In the genomic region with DNA sequence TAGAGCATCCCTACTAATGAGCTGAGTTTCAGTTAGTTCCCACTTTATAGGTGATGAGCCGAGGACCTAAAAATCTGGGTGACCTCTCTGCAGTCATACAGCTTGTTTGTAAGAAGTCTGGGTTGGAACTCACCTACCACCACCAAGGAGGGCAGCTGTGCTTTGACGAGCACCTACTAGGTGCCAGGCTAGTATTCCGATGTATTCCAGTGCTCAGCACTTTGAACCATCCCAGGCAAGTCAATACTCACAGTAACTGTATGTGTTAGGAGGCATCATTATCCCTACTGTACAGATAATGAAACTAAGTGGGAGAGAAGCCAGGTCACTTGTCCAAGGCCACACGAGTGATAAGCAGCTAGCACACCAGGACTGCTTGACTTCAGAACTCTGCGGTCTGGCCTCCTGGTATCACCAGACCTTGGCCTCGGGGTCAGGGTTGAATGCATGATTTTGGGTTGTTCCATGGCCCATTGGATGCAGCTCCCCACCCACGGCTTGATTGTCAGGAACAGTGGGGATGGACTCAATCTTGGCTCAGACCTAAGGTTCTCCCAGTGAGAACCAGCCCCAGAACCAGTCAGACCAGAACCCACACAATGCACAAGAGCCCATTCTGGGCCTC, we compare ENCODE assay signal across 1 cellular context.
TF ChIP-seq lines count a peak whose summit lies in the region.

No MANE protein-coding gene starts in this region.

TF ChIP-seq in HepG2, 621 proteins besides CTCF, POLR2A, EP300 and RAD21 (continued from another document and continues in another):
- TF ChIP-seq ZBTB34 (CRISPR knock-in tag; IDR thresholded peaks at IDR 0.05) (0 out of 2 replicates have a peak, but pooled peaks have one; percentile 28), ZNF644 (CRISPR knock-in tag; IDR thresholded peaks at IDR 0.05; ENCODE audit: low read depth) (peak; percentile 72; the same call in 1 of the 2 replicates), ZNF615 (CRISPR knock-in tag; IDR thresholded peaks at IDR 0.05; ENCODE audit: borderline replicate concordance) (no peak), ZNF629 (CRISPR knock-in tag; conservative IDR thresholded peaks at IDR 0.05) (no peak), HOXA5 (CRISPR knock-in tag; IDR thresholded peaks at IDR 0.05) (peak; percentile 48; the same call in 1 of the 2 replicates), SIX4 (CRISPR knock-in tag; IDR thresholded peaks at IDR 0.05) (peak; percentile 79), KDM1A (CRISPR knock-in tag; IDR thresholded peaks at IDR 0.05) (peak; percentile 61), ZNF607 (CRISPR knock-in tag; IDR thresholded peaks at IDR 0.05; ENCODE audit: borderline replicate concordance) (no peak), SP1 (IDR thresholded peaks at IDR 0.05) (no peak), SP1 (CRISPR knock-in tag; IDR thresholded peaks at IDR 0.05) (no peak), DPF2 (CRISPR knock-in tag; IDR thresholded peaks at IDR 0.05; ENCODE audit: borderline replicate concordance, low read depth) (peak; percentile 78), ZNF136 (CRISPR knock-in tag; IDR thresholded peaks at IDR 0.05; ENCODE audit: low read depth) (no peak), NR2F2 (IDR thresholded peaks at IDR 0.05; ENCODE audit: borderline replicate concordance, low read depth) (peak; percentile 94), ZNF891 (CRISPR knock-in tag; IDR thresholded peaks at IDR 0.05) (no peak), ZNF614 (CRISPR knock-in tag; IDR thresholded peaks at IDR 0.05; ENCODE audit: borderline replicate concordance) (peak; percentile 86), RBFOX2 (IDR thresholded peaks at IDR 0.05; ENCODE audit: low read depth, low read length) (no peak), TRIM24 (CRISPR knock-in tag; IDR thresholded peaks at IDR 0.05) (0 out of 2 replicates have a peak, but pooled peaks have one; percentile 54), MAZ (IDR thresholded peaks at IDR 0.05; ENCODE audit: borderline replicate concordance, low read depth, low read length) (no peak), MAZ (CRISPR knock-in tag; IDR thresholded peaks at IDR 0.05; ENCODE audit: low read depth) (peak; percentile 69; the same call in 1 of the 2 replicates), RNF2 (conservative IDR thresholded peaks at IDR 0.05; ENCODE audit: low read depth) (no peak), SP5 (CRISPR knock-in tag; IDR thresholded peaks at IDR 0.05; ENCODE audit: borderline replicate concordance, low read depth) (peak; percentile 59), ZBTB1 (CRISPR knock-in tag; IDR thresholded peaks at IDR 0.05; ENCODE audit: borderline replicate concordance) (no peak), NFIC (IDR thresholded peaks at IDR 0.05; ENCODE audit: low read length) (peak; percentile 55; the same call in 1 of the 2 replicates), KLF12 (CRISPR knock-in tag; IDR thresholded peaks at IDR 0.05; ENCODE audit: borderline replicate concordance) (no peak), BCL6 (CRISPR knock-in tag; IDR thresholded peaks at IDR 0.05) (peak; percentile 77), PHF20 (CRISPR knock-in tag; IDR thresholded peaks at IDR 0.05) (no peak), ZNF710 (CRISPR knock-in tag; IDR thresholded peaks at IDR 0.05; ENCODE audit: borderline replicate concordance) (peak; percentile 45; the same call in 1 of the 2 replicates), GLI4 (CRISPR knock-in tag; IDR thresholded peaks at IDR 0.05; ENCODE audit: borderline replicate concordance) (peak; percentile 77; the same call in 1 of the 2 replicates), POGZ (CRISPR knock-in tag; IDR thresholded peaks at IDR 0.05) (peak; percentile 82), ZNF720 (CRISPR knock-in tag; IDR thresholded peaks at IDR 0.05) (no peak), CREM (IDR thresholded peaks at IDR 0.05) (peak; percentile 48; the same call in 1 of the 2 replicates), CREM (CRISPR knock-in tag; IDR thresholded peaks at IDR 0.05) (no peak), ZBTB7B (CRISPR knock-in tag; IDR thresholded peaks at IDR 0.05) (0 out of 2 replicates have a peak, but pooled peaks have one; percentile 65), TRAFD1 (CRISPR knock-in tag; IDR thresholded peaks at IDR 0.05; ENCODE audit: borderline replicate concordance) (0 out of 2 replicates have a peak, but pooled peaks have one; percentile 60), NCOR1 (IDR thresholded peaks at IDR 0.05; ENCODE audit: borderline replicate concordance, low read length) (peak; percentile 91), E2F5 (CRISPR knock-in tag; conservative IDR thresholded peaks at IDR 0.05) (no peak), ISL2 (CRISPR knock-in tag; IDR thresholded peaks at IDR 0.05) (peak; percentile 89), ZNF160 (CRISPR knock-in tag; IDR thresholded peaks at IDR 0.05) (no peak), KLF6 (CRISPR knock-in tag; IDR thresholded peaks at IDR 0.05) (peak; percentile 54; the same call in 1 of the 2 replicates), HNF4A (CRISPR knock-in tag; IDR thresholded peaks at IDR 0.05) (peak; percentile 98), ZMYM4 (CRISPR knock-in tag; IDR thresholded peaks at IDR 0.05) (peak; percentile 39), NR2C2 (CRISPR knock-in tag; IDR thresholded peaks at IDR 0.05; ENCODE audit: borderline replicate concordance) (peak; percentile 69; the same call in 1 of the 2 replicates), ATM (IDR thresholded peaks at IDR 0.05; ENCODE audit: borderline replicate concordance) (no peak), ZBTB43 (CRISPR knock-in tag; conservative IDR thresholded peaks at IDR 0.05) (peak; percentile 90), SATB2 (CRISPR knock-in tag; IDR thresholded peaks at IDR 0.05) (no peak), KAT7 (CRISPR knock-in tag; IDR thresholded peaks at IDR 0.05; ENCODE audit: borderline replicate concordance) (0 out of 2 replicates have a peak, but pooled peaks have one; percentile 27), BORCS8-MEF2B (CRISPR knock-in tag; IDR thresholded peaks at IDR 0.05) (0 out of 2 replicates have a peak, but pooled peaks have one; percentile 64), ZKSCAN1 (IDR thresholded peaks at IDR 0.05; ENCODE audit: low read length) (peak; percentile 98), KDM2A (CRISPR knock-in tag; IDR thresholded peaks at IDR 0.05; ENCODE audit: borderline replicate concordance, low read depth) (0 out of 2 replicates have a peak, but pooled peaks have one; percentile 8), SOX6 (IDR thresholded peaks at IDR 0.05) (no peak), SOX6 (CRISPR knock-in tag; IDR thresholded peaks at IDR 0.05) (peak; percentile 94), ZMYM2 (CRISPR knock-in tag; IDR thresholded peaks at IDR 0.05) (peak; percentile 90), MED13 (CRISPR knock-in tag; IDR thresholded peaks at IDR 0.05) (peak; percentile 53; the same call in 1 of the 2 replicates), ZNF510 (CRISPR knock-in tag; IDR thresholded peaks at IDR 0.05; ENCODE audit: low read depth) (peak; percentile 44; the same call in 1 of the 2 replicates), MIXL1 (CRISPR knock-in tag; IDR thresholded peaks at IDR 0.05) (peak; percentile 84; the same call in 1 of the 2 replicates), ZNF878 (CRISPR knock-in tag; IDR thresholded peaks at IDR 0.05) (0 out of 2 replicates have a peak, but pooled peaks have one; percentile 16), ZBTB8A (CRISPR knock-in tag; IDR thresholded peaks at IDR 0.05; ENCODE audit: borderline replicate concordance, low read depth) (no peak)
- TF ChIP-seq, protein P1, sequence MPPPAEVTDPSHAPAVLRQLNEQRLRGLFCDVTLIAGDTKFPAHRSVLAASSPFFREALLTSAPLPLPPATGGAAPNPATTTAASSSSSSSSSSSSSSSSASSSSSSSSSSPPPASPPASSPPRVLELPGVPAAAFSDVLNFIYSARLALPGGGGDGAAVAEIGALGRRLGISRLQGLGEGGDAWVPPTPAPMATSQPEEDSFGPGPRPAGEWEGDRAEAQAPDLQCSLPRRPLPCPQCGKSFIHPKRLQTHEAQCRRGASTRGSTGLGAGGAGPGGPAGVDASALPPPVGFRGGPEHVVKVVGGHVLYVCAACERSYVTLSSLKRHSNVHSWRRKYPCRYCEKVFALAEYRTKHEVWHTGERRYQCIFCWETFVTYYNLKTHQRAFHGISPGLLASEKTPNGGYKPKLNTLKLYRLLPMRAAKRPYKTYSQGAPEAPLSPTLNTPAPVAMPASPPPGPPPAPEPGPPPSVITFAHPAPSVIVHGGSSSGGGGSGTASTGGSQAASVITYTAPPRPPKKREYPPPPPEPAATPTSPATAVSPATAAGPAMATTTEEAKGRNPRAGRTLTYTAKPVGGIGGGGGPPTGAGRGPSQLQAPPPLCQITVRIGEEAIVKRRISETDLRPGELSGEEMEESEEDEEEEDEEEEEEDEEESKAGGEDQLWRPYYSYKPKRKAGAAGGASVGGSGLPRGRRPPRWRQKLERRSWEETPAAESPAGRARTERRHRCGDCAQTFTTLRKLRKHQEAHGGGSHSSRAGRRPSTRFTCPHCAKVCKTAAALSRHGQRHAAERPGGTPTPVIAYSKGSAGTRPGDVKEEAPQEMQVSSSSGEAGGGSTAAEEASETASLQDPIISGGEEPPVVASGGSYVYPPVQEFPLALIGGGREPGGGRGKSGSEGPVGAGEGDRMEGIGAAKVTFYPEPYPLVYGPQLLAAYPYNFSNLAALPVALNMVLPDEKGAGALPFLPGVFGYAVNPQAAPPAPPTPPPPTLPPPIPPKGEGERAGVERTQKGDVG (CRISPR knock-in tag; IDR thresholded peaks at IDR 0.05; ENCODE audit: borderline replicate concordance), result peak; percentile 87; the same call in 1 of the 2 replicates
- TF ChIP-seq, protein P2, sequence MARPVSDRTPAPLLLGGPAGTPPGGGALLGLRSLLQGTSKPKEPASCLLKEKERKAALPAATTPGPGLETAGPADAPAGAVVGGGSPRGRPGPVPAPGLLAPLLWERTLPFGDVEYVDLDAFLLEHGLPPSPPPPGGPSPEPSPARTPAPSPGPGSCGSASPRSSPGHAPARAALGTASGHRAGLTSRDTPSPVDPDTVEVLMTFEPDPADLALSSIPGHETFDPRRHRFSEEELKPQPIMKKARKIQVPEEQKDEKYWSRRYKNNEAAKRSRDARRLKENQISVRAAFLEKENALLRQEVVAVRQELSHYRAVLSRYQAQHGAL (CRISPR knock-in tag; IDR thresholded peaks at IDR 0.05; ENCODE audit: not compliant biosample characterization), result no peak
- TF ChIP-seq, protein P3, sequence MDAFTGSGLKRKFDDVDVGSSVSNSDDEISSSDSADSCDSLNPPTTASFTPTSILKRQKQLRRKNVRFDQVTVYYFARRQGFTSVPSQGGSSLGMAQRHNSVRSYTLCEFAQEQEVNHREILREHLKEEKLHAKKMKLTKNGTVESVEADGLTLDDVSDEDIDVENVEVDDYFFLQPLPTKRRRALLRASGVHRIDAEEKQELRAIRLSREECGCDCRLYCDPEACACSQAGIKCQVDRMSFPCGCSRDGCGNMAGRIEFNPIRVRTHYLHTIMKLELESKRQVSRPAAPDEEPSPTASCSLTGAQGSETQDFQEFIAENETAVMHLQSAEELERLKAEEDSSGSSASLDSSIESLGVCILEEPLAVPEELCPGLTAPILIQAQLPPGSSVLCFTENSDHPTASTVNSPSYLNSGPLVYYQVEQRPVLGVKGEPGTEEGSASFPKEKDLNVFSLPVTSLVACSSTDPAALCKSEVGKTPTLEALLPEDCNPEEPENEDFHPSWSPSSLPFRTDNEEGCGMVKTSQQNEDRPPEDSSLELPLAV (CRISPR knock-in tag; conservative IDR thresholded peaks at IDR 0.05; ENCODE audit: low read depth), result no peak
